24 cellular contexts compared by ENCODE assay signal in the genomic region with DNA sequence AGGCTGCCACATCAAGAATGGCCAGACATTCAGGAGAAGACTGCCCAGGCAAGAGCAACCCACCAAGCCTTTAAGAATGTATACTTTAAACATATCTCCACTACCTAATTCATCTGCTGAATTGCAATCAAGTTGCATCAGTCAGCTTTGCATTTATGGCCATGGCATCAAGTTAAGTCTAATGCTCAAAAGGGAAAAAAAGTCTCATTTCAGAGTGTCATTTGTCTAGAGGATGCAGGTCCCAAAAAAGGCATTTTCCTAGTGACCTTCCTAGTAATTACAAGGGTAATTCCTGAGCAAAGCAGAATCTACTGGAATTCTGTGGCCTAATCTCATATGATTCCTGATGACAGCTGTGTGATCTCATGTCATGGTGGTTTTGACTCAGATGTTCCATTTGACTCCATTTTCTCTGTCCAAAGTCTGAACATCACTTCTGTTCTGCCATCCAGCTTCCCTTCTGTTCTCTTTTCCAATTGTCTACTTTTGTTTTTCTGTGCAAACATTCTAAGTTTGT. TPM values are rescaled to one million over a fixed set of nuclear protein-coding genes. Genes with fewer than 3 reads are reported as not detected.
DNase-seq lines count a peak whose midpoint lies in the region; ATAC-seq, FAIRE-seq and TF ChIP-seq lines count a peak whose summit lies in the region.
"Had no signal": no experiment of that assay in that cellular context is flagged by ENCODE, and none has a peak within 500 bp of the region (broad histone marks: within the 10 kb centered on the region; RNA-seq: fewer than 3 reads in every experiment).

No MANE protein-coding gene starts in this region.

- H3K23ac ChIP-seq in mesenchymal stem cell (ENCODE audit: low read length in 2 of 2) = no peak overlapping the region

- H3K27me3 ChIP-seq in K562 (ENCODE audit: control insufficient read depth in 2 of 2, insufficient read depth in 2 of 2, low read length in 2 of 2) (no peaks in the 10 kb centered on the region), mesenchymal stem cell (ENCODE audit: control insufficient read depth in 1 of 2, insufficient read depth in 1 of 2, low read length in 2 of 2) (no peaks in the 10 kb centered on the region)

- no peak for TF ChIP-seq CTCF in AG10803 (conservative IDR thresholded peaks at IDR 0.05; ENCODE audit: low read length)
- TF ChIP-seq CTCF in K562 (IDR thresholded peaks at IDR 0.05 in 2 of 3, conservative IDR thresholded peaks at IDR 0.05 in 1 of 3; ENCODE audit: insufficient read depth in 2 of 3, low read depth in 1 of 3, low read length in 3 of 3) = no peak

- no peak overlapping the region for H3K9ac ChIP-seq in K562 (ENCODE audit: insufficient read depth in 1 of 2, low read depth in 2 of 2, low read length in 2 of 2)
- H3K9ac ChIP-seq in mesenchymal stem cell (ENCODE audit: low read length) = no peak overlapping the region
- H3K9ac ChIP-seq: SK-N-SH had no signal

- no TSS peak for BruUV-seq in K562 (replicated peaks; lab: Mats Ljungman, UMichigan)

- no peak overlapping the region for H3K14ac ChIP-seq in mesenchymal stem cell (ENCODE audit: low read length in 2 of 2)

- FAIRE-seq in K562 (lab: Jason Lieb, UNC) = no peak
- FAIRE-seq: GM12878 had no signal

- H3K4me1 ChIP-seq in K562 (replicated peaks in 1 of 2; ENCODE audit: control insufficient read depth in 2 of 2, insufficient read depth in 2 of 2, low read length in 2 of 2) (0 out of 5 replicates have a peak, but pooled peaks cover 0 to 2% of the 10 kb centered on the region in 2 experiments), mesenchymal stem cell (ENCODE audit: control insufficient read depth, insufficient read depth, low read depth, low read length) (no peaks in the 10 kb centered on the region)
- H3K4me1 ChIP-seq: Caco-2 had no signal

- ATAC-seq in K562 = peak; percentile 64
- ATAC-seq in HG03025 (IDR thresholded peaks at IDR 0.05; ENCODE audit: low FRiP score, unreplicated experiment) = no peak
- ATAC-seq in GM18861 (IDR thresholded peaks at IDR 0.05; ENCODE audit: unreplicated experiment) = no peak
- ATAC-seq: GM12878, PC-3 had no signal

- H3K9me1 ChIP-seq in K562 (ENCODE audit: control insufficient read depth, insufficient read depth, low read length) = no peaks in the 10 kb centered on the region

- H2AK5ac ChIP-seq in mesenchymal stem cell (ENCODE audit: low read length, severe bottlenecking) = no peak overlapping the region

- H3K79me1 ChIP-seq in mesenchymal stem cell (replicated peaks; ENCODE audit: low read length, poor library complexity, severe bottlenecking) = no peaks in the 10 kb centered on the region

- H4K8ac ChIP-seq in mesenchymal stem cell (ENCODE audit: low read length) = no peak overlapping the region

- no peak overlapping the region for H2BK5ac ChIP-seq in mesenchymal stem cell (ENCODE audit: low read depth, low read length, poor library complexity, severe bottlenecking)

- H3K4me2 ChIP-seq in K562 (ENCODE audit: insufficient read depth, low read length) (no peak overlapping the region), mesenchymal stem cell (ENCODE audit: low read length, poor library complexity, severe bottlenecking) (no peak overlapping the region)
- H3K4me2 ChIP-seq: SK-N-SH had no signal

- H2BK120ac ChIP-seq in mesenchymal stem cell (ENCODE audit: low read depth, low read length) = no peak overlapping the region

- CTCF ChIA-PET in K562 (lab: Yijun Ruan, JAX; ENCODE audit: low intra/inter-chr PET ratio) = no interaction called here

- H4K91ac ChIP-seq in mesenchymal stem cell (ENCODE audit: low read length) = no peak overlapping the region

- no peak overlapping the region for H3K27ac ChIP-seq in K562 (ENCODE audit: extremely low read depth, low read depth, low read length)
- H3K27ac ChIP-seq in mesenchymal stem cell (ENCODE audit: low read length, poor library complexity, severe bottlenecking) = no peak overlapping the region
- H3K27ac ChIP-seq: RWPE1 had no signal

- H4K20me1 ChIP-seq in K562 (replicated peaks; ENCODE audit: control insufficient read depth, insufficient read depth, low read length) = no peaks in the 10 kb centered on the region

- H3K79me2 ChIP-seq in K562 (ENCODE audit: control insufficient read depth, insufficient read depth, low read length) = no peaks in the 10 kb centered on the region

- H2BK12ac ChIP-seq in mesenchymal stem cell (ENCODE audit: low read length in 2 of 2) = peak overlapping the region in 1 of 2 experiments; percentile 63

- H2AFZ ChIP-seq in K562 (ENCODE audit: low read depth, low read length) (0 out of 2 replicates have a peak overlapping the region, but pooled peaks have one; percentile 7), mesenchymal stem cell (ENCODE audit: low read depth, low read length) (no peak overlapping the region)

- H3K18ac ChIP-seq in mesenchymal stem cell (ENCODE audit: low read depth in 1 of 2, low read length in 2 of 2) = no peak overlapping the region

- in situ Hi-C loops in K562 (cut with MboI) = no loop called here

- intact Hi-C loops in K562 (cut with micrococcal nuclease) = no loop called here

- H3K36me3 ChIP-seq in K562 (ENCODE audit: control insufficient read depth, insufficient read depth, low read length) = no peaks in the 10 kb centered on the region
- H3K36me3 ChIP-seq in mesenchymal stem cell (ENCODE audit: control insufficient read depth in 1 of 2, insufficient read depth in 2 of 2, low read depth in 1 of 2, low read length in 2 of 2) = no peaks in the 10 kb centered on the region

- H3K4me3 ChIP-seq in AG10803 (ENCODE audit: low read length) = no peak overlapping the region
- no peak overlapping the region for H3K4me3 ChIP-seq in K562
- H3K4me3 ChIP-seq in mesenchymal stem cell (ENCODE audit: insufficient read depth in 1 of 2, low read depth in 1 of 2, low read length in 2 of 2) = no peak overlapping the region
- H3K4me3 ChIP-seq: GM12878 had no signal

- no peak for TF ChIP-seq POLR2A in K562 (conservative IDR thresholded peaks at IDR 0.05)

- TF ChIP-seq RAD21 in K562 (CRISPR knock-in tag; conservative IDR thresholded peaks at IDR 0.05 in 1 of 2, IDR thresholded peaks at IDR 0.05 in 1 of 2) = no peak; a peak in 1 of 4 replicates

- H2BK15ac ChIP-seq in mesenchymal stem cell (ENCODE audit: low read depth, poor library complexity, severe bottlenecking) = no peak overlapping the region

- DNase-seq in AG10803 (ENCODE audit: low read depth) (peak; percentile 13), OCI-M1 (lab: John Stamatoyannopoulos, UW) (peak; percentile 77), K562 (ENCODE audit: extremely low read depth in 1 of 4, low spot score in 3 of 4) (no peak), mesenchymal stem cell (peak; percentile 52), NOMO-1 treated with dmso at 0.1 percent for 144 hours (lab: John Stamatoyannopoulos, UW; ENCODE audit: unreplicated experiment) (no peak), NCI-H524 treated with DMSO at 0.1 percent for 48 hours (lab: John Stamatoyannopoulos, UW) (no peak)
- DNase-seq: Caco-2; CD4-positive, CD25-positive, alpha-beta regulatory T cell; DMS 273 treated with DMSO at 0.1 percent for 48 hours; DMS79 treated with DMSO at 0.1 percent for 48 hours; GOT3; MM.1S; NCI-H1105; NCI-H1694; NCI-H2081; NCI-H2171; NCI-H526; PC-3; SHP77 treated with DMSO at 0.1 percent for 48 hours; SK-N-SH had no signal

- H3K4ac ChIP-seq in mesenchymal stem cell (ENCODE audit: low read depth in 1 of 2, low read length in 2 of 2) = no peak overlapping the region

- no peaks in the 10 kb centered on the region for H3K9me3 ChIP-seq in K562 (replicated peaks; ENCODE audit: control insufficient read depth, insufficient read depth, low read depth, low read length)
- H3K9me3 ChIP-seq in mesenchymal stem cell (ENCODE audit: control insufficient read depth, low read length) = no peaks in the 10 kb centered on the region
- H3K9me3 ChIP-seq: Caco-2, SK-N-SH had no signal

- POLR2A ChIA-PET in K562 (lab: Yijun Ruan, JAX) = no interaction called here

- peak; percentile 48; the same call in 1 of the 2 replicates for TF ChIP-seq EP300 in K562 (IDR thresholded peaks at IDR 0.05; ENCODE audit: low read length)

TF ChIP-seq in K562, 482 proteins besides CTCF, POLR2A, EP300 and RAD21 (continues in another document):
- TF ChIP-seq FOXK2 (conservative IDR thresholded peaks at IDR 0.05 in 1 of 2, IDR thresholded peaks at IDR 0.05 in 1 of 2; ENCODE audit: low read depth in 2 of 2) (no peak), SMC3 (conservative IDR thresholded peaks at IDR 0.05; ENCODE audit: insufficient read depth, low read depth, low read length) (no peak), CC2D1A (IDR thresholded peaks at IDR 0.05) (no peak), HMG20B (CRISPR knock-in tag; IDR thresholded peaks at IDR 0.05) (no peak), ZNF143 (CRISPR knock-in tag; IDR thresholded peaks at IDR 0.05) (no peak), ZNF197 (CRISPR knock-in tag; IDR thresholded peaks at IDR 0.05; ENCODE audit: low read depth) (0 out of 2 replicates have a peak, but pooled peaks have one; percentile 32), TCF7 (IDR thresholded peaks at IDR 0.05; ENCODE audit: borderline replicate concordance) (no peak), ZFPM2 (CRISPR knock-in tag; IDR thresholded peaks at IDR 0.05) (no peak), ZNF79 (CRISPR knock-in tag; IDR thresholded peaks at IDR 0.05; ENCODE audit: low read depth) (peak; percentile 75)

RNA-seq across cellular contexts. Expression of a gene that starts 7.3 kb away (rescaled TPM):
- total RNA-seq in K562 (2011; cell fraction: chromatin; rRNA removed; ENCODE audit: low replicate concordance) = not detected in 2 replicates
- not detected in 2 replicates for total RNA-seq in K562 (2011; cell fraction: nucleolus; rRNA removed)
- total RNA-seq in K562 (2011; cell fraction: nucleoplasm; rRNA removed) = not detected in 2 replicates
- total RNA-seq in K562 (2014; rRNA removed) = not detected in 2 replicates
- total RNA-seq in K562 (2014; rRNA removed; fragmentation: Illumina TruSeq; extraction: Trizol) = not detected in 2 replicates
- total RNA-seq in K562 (2015; rRNA removed; fragmentation: Illumina TruSeq; extraction: Trizol) = not detected in 2 replicates
- not detected in 2 replicates for total RNA-seq in K562 (2021)
- polyA plus RNA-seq in K562 (2011; rRNA removed) = not detected in 2 replicates
- polyA plus RNA-seq in K562 (2011; cell fraction: cytosol; rRNA removed) = not detected in 2 replicates
- polyA plus RNA-seq in K562 (2011; cell fraction: nucleus; rRNA removed) = not detected in 2 replicates
- polyA plus RNA-seq in K562 (2012) = not detected in 2 replicates
- polyA plus RNA-seq in K562 (2014; fragmentation: Illumina TruSeq; extraction: Trizol) = not detected in 2 replicates
- under 1 TPM in 1 of 2 experiments, not detected in 1; 0.04 TPM for polyA plus RNA-seq in K562 (2014; fragmentation: Nextera tagmentation; extraction: Ambion mirVana)
- not detected in 2 replicates for polyA plus RNA-seq in K562 (2014; rRNA removed)
- not detected in 2 replicates for polyA minus RNA-seq in K562 (2011; rRNA and poly(A)+ RNA removed)
- polyA minus RNA-seq in K562 (2011; cell fraction: cytosol; rRNA and poly(A)+ RNA removed) = not detected in 2 replicates
- 0.22 TPM in 1 of 2 replicates, not detected in the other for polyA minus RNA-seq in K562 (2011; cell fraction: nucleus; rRNA and poly(A)+ RNA removed)
- polyA plus RNA-seq in mesenchymal stem cell (2013, experiment 1 of 2) = 3.1 TPM
- polyA plus RNA-seq in mesenchymal stem cell (2013, experiment 2 of 2) = 3.5 TPM
- total RNA-seq: Caco-2; CD4-positive, CD25-positive, alpha-beta regulatory T cell; GM12878; PC-3 had no signal
- polyA plus RNA-seq: CD4-positive, CD25-positive, alpha-beta regulatory T cell; GM12878 had no signal

Comparison
In these comparisons a context has a peak if more than half of its experiments do, and no peak if none do; other contexts are left out.
1. DNase-seq: peak in AG10803 (single experiment), OCI-M1 (single experiment) and mesenchymal stem cell (single experiment); none in K562 (0 of 4), NOMO-1 treated with dmso at 0.1 percent for 144 hours (single experiment) and NCI-H524 treated with DMSO at 0.1 percent for 48 hours (single experiment).